8 cellular contexts compared by ENCODE assay signal in genomic region chr13:74135306-74136088, GRCh38. TPM values are rescaled to one million over a fixed set of nuclear protein-coding genes. Genes with fewer than 3 reads are reported as not detected.
A peak's percentile ranks its signal among the peaks of the same experiment; 100 is the strongest.
DNase-seq lines count a peak whose midpoint lies in the region; ATAC-seq, FAIRE-seq and TF ChIP-seq lines count a peak whose summit lies in the region.

No MANE protein-coding gene starts in this region.

- POLR2A ChIA-PET in PC-9 (lab: Charles Lee; ENCODE audit: unreplicated experiment): interaction anchor here (0.6 kb wide), 1 partner anchor 1470 kb away, joined by 7 read pairs; no protein-coding TSS in a partner anchor

- H3K4me2 ChIP-seq in PC-9: peak overlapping the region; percentile 81

- BruUV-seq in PC-9 (replicated peaks; lab: Mats Ljungman, UMichigan): no TSS peak

- peak overlapping the region; percentile 62 for H3K4me3 ChIP-seq in PC-9
- peak overlapping the region; percentile 71 to 89 for H3K4me3 ChIP-seq in foreskin fibroblast (ENCODE audit: low read depth in 1 of 2, low read length in 2 of 2)
- peak overlapping the region; percentile 55 for H3K4me3 ChIP-seq in neuron (ENCODE audit: low read length)
- peak overlapping the region; percentile 93 for H3K4me3 ChIP-seq in thymus (ENCODE audit: low read length)

- ATAC-seq in GM19468 (IDR thresholded peaks at IDR 0.05; ENCODE audit: extremely low read depth, unreplicated experiment): peak; percentile 21

- H3K27me3 ChIP-seq in PC-9 (ENCODE audit: insufficient read depth, low read depth): peaks cover 17% of the 10 kb centered on the region
- H3K27me3 ChIP-seq in neuron (ENCODE audit: insufficient read depth, low read length): no peaks in the 10 kb centered on the region
- no peaks in the 10 kb centered on the region for H3K27me3 ChIP-seq in thymus (ENCODE audit: control insufficient read depth, insufficient read depth)

- H3K4me1 ChIP-seq in PC-9 (replicated peaks; ENCODE audit: insufficient read depth) (0 out of 2 replicates have a peak, but pooled peaks cover 7% of the 10 kb centered on the region), neuron (ENCODE audit: insufficient read depth, low read length) (peaks cover 23% of the 10 kb centered on the region), thymus (ENCODE audit: control insufficient read depth, insufficient read depth, low read length) (peaks cover 6% of the 10 kb centered on the region)

- under 1% methylated on average over 75 of the region's 76 CpGs for WGBS in thymus

- peak overlapping the region; percentile 94 for H2AFZ ChIP-seq in PC-9
- peak overlapping the region; percentile 40 for H2AFZ ChIP-seq in neuron (ENCODE audit: low read depth, low read length)

- H3K36me3 ChIP-seq in PC-9 (ENCODE audit: low read depth) (no peaks in the 10 kb centered on the region), neuron (ENCODE audit: insufficient read depth, low read length) (no peaks in the 10 kb centered on the region), thymus (ENCODE audit: control insufficient read depth, insufficient read depth) (no peaks in the 10 kb centered on the region)

- no peaks in the 10 kb centered on the region for H4K20me1 ChIP-seq in PC-9 (ENCODE audit: insufficient read depth)

- no peaks in the 10 kb centered on the region for H3K9me2 ChIP-seq in PC-9 (ENCODE audit: insufficient read depth)

- H3K27ac ChIP-seq in PC-9 (no peak overlapping the region), thymus (ENCODE audit: low read depth) (peak overlapping the region; percentile 98)

- CTCF ChIA-PET in PC-9 (lab: Charles Lee): no interaction called here

- H3K79me2 ChIP-seq in PC-9 (ENCODE audit: low read depth): no peaks in the 10 kb centered on the region

- intact Hi-C loops in PC-9 (cut with micrococcal nuclease; ENCODE audit: unreplicated experiment): loop anchor here (5.0 kb wide), 1 partner anchor 198 kb away; no protein-coding TSS in a partner anchor

- TF ChIP-seq CTCF in D721Med (IDR thresholded peaks at IDR 0.05; ENCODE audit: insufficient read depth, missing control alignments) (no peak), PC-9 (conservative IDR thresholded peaks at IDR 0.05) (no peak), foreskin fibroblast (IDR thresholded peaks at IDR 0.05; ENCODE audit: low read depth, low read length) (no peak)

- H3K9me3 ChIP-seq in PC-9 (ENCODE audit: insufficient read depth, low read depth): no peaks in the 10 kb centered on the region
- no peaks in the 10 kb centered on the region for H3K9me3 ChIP-seq in neuron (ENCODE audit: low read length)
- no peaks in the 10 kb centered on the region for H3K9me3 ChIP-seq in thymus (ENCODE audit: control insufficient read depth)

- DNase-seq in D721Med (ENCODE audit: insufficient read length, low spot score) (peak; percentile 26), HK-2 (ENCODE audit: unreplicated experiment) (peak; percentile 70), PC-9 (peak in 1 of 2 experiments; percentile 66), foreskin fibroblast (peak; percentile 89 to 93)
- DNase-seq in activated T-helper 9 cell treated with anti-CD3 and anti-CD28 coated beads, Interleukin-2, amount 50 U/mL, for 16 hours (ENCODE audit: low read depth): peak; percentile 50

- no peak for FAIRE-seq in D721Med (lab: Jason Lieb, UNC)

- H3F3A ChIP-seq in PC-9 (ENCODE audit: insufficient read depth, low read depth): no peaks in the 10 kb centered on the region

RNA-seq across cellular contexts. Expression of gene KLF12, which starts 1.3 kb away (rescaled TPM):
- 7.0 and 10.3 TPM in 2 replicates for total RNA-seq in PC-9 (2021)
- polyA plus RNA-seq in thymus: 4.3 TPM
